In genomic region chr2:227163445-227163997, GRCh38 we compare ENCODE assay signal across 8 cellular contexts. TPM values are rescaled to one million over a fixed set of nuclear protein-coding genes. Genes with fewer than 3 reads are reported as not detected.
DNase-seq lines count a peak whose midpoint lies in the region; ATAC-seq and TF ChIP-seq lines count a peak whose summit lies in the region.

No MANE protein-coding gene starts in this region.

- H3K27me3 Mint-ChIP-seq in activated T-helper 17 cell treated with anti-CD3 and anti-CD28 coated beads, Interleukin-2, amount 50 U/mL, for 72 hours = peaks cover 50% of the 10 kb centered on the region

- H3K4me1 Mint-ChIP-seq in activated T-helper 17 cell treated with anti-CD3 and anti-CD28 coated beads, Interleukin-2, amount 50 U/mL, for 72 hours = no peaks in the 10 kb centered on the region

- no peak for TF ChIP-seq CTCF in C4-2B (conservative IDR thresholded peaks at IDR 0.05)

- peak overlapping the region; percentile 71 for H3K4me3 ChIP-seq in iPS-18c (ENCODE audit: insufficient read depth, low read depth, low read length)
- peak overlapping the region in 4 of 5 donors; percentile 44 to 65 (median 54) for H3K4me3 ChIP-seq in subcutaneous abdominal adipose tissue (ENCODE audit: low read depth in 1 of 5, low read length in 5 of 5)

- H3K9ac ChIP-seq in subcutaneous abdominal adipose tissue (ENCODE audit: low read length in 5 of 5) = no peak overlapping the region

- no peaks in the 10 kb centered on the region for H3K9me3 ChIP-seq in iPS-18c (ENCODE audit: control insufficient read depth, insufficient read depth, low read length)
- H3K9me3 ChIP-seq in subcutaneous abdominal adipose tissue (ENCODE audit: control insufficient read depth in 5 of 5, low read length in 5 of 5) = peaks cover 3 to 10% (median 7%) of the 10 kb centered on the region in 5 donors

- no peaks in the 10 kb centered on the region for H3K36me3 Mint-ChIP-seq in activated T-helper 17 cell treated with anti-CD3 and anti-CD28 coated beads, Interleukin-2, amount 50 U/mL, for 72 hours (ENCODE audit: low read depth)

- ATAC-seq in GM18909 (IDR thresholded peaks at IDR 0.05; ENCODE audit: poor library complexity, unreplicated experiment) (peak; percentile 78), HG03066 (IDR thresholded peaks at IDR 0.05; ENCODE audit: low read depth, unreplicated experiment) (peak; percentile 71)
- peak; percentile 11 for ATAC-seq in activated T-helper 17 cell treated with anti-CD3 and anti-CD28 coated beads, Interleukin-2, amount 50 U/mL, for 72 hours (replicated peaks)

- H3K36me3 ChIP-seq in subcutaneous abdominal adipose tissue (ENCODE audit: control insufficient read depth in 5 of 5, insufficient read depth in 5 of 5, low read length in 5 of 5) = no peaks in the 10 kb centered on the region

- in situ Hi-C loops in KBM-7 (cut with MboI; ENCODE audit: low pct_unique_long_range_greater_than_20kb, low sequenced_read_pairs) = no loop called here

- no peaks in the 10 kb centered on the region for H3K9me3 Mint-ChIP-seq in activated T-helper 17 cell treated with anti-CD3 and anti-CD28 coated beads, Interleukin-2, amount 50 U/mL, for 72 hours

- no peak overlapping the region for H3K27ac Mint-ChIP-seq in activated T-helper 17 cell treated with anti-CD3 and anti-CD28 coated beads, Interleukin-2, amount 50 U/mL, for 72 hours

- H3K4me3 Mint-ChIP-seq in activated T-helper 17 cell treated with anti-CD3 and anti-CD28 coated beads, Interleukin-2, amount 50 U/mL, for 72 hours = peak overlapping the region; percentile 65

- peaks cover 11 to 22% (median 17%) of the 10 kb centered on the region in 5 donors for H3K27me3 ChIP-seq in subcutaneous abdominal adipose tissue (ENCODE audit: control insufficient read depth in 5 of 5, insufficient read depth in 4 of 5, low read length in 5 of 5)

- peak overlapping the region; percentile 36; the same call in 1 of the 2 replicates for H3K27ac ChIP-seq in C4-2B
- H3K27ac ChIP-seq in subcutaneous abdominal adipose tissue (ENCODE audit: low read depth, low read length) = no peak overlapping the region

- H3K4me1 ChIP-seq in subcutaneous abdominal adipose tissue (ENCODE audit: control insufficient read depth in 5 of 5, insufficient read depth in 5 of 5, low read length in 5 of 5) = peaks cover 0 to 24% (median 19%) of the 10 kb centered on the region in 5 donors

- DNase-seq in stimulated activated CD4-positive, alpha-beta T cell treated with anti-CD3 and anti-CD28 coated beads, Interleukin-1b, Interleukin-23, amount 100 ng/mL, for 48 hours = no peak
- DNase-seq in KBM-7 = no peak

RNA-seq across cellular contexts. Expression of gene COL4A4, which starts 0.5 kb away (rescaled TPM):
- under 1 TPM; 0.08 to 0.26 TPM for total RNA-seq in activated T-helper 17 cell treated with anti-CD3 and anti-CD28 coated beads, Interleukin-2, amount 50 U/mL, for 72 hours

RNA-seq across cellular contexts. Expression of gene COL4A3, which starts 0.9 kb away (rescaled TPM):
- total RNA-seq in activated T-helper 17 cell treated with anti-CD3 and anti-CD28 coated beads, Interleukin-2, amount 50 U/mL, for 72 hours = under 1 TPM; 0.35 to 0.42 TPM

Comparison
In these comparisons a context has a peak if more than half of its experiments do, and no peak if none do; other contexts are left out.
1. ATAC-seq: peak in every context shown above with its lines; median percentile 78 in GM18909; 71 in HG03066; 11 in activated T-helper 17 cell treated with anti-CD3 and anti-CD28 coated beads, Interleukin-2, amount 50 U/mL, for 72 hours.